Comparison of ENCODE assay signal across 20 cellular contexts in the genomic region with DNA sequence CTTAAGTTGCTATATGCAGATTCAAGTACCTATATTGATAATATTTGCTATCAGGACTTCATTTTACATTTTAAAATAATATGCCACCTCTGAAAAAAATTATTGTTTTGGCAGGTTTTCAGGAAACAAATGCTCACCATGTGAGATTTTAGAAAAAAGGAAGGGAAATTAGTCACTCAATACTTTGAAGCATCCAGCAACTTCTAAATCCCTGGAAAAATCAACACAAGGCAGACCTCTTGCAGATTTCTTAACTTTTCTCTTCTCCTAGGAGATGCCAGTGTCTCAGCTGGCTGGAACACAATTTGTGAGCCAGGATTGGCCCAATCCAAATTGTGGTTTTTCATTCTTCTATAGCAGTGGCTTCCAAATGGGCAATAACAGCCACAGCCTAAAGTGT.
"Had no signal": no experiment of that assay in that cellular context is flagged by ENCODE, and none has a peak within 500 bp of the region (broad histone marks: within the 10 kb centered on the region; RNA-seq: fewer than 3 reads in every experiment).

No MANE protein-coding gene starts in this region.

- H3K9me3 Mint-ChIP-seq: activated B cell treated with CpG ODN at 0.5 μM for 24 hours; activated naive CD8-positive, alpha-beta T cell treated with anti-CD3 and anti-CD28 coated beads, Interleukin-2, amount 10 ng/mL, durations not matched to agents 7 days and 5 days; natural killer cell had no signal

- H3K9me3 ChIP-seq: gastrocnemius medialis, mucosa of descending colon, stomach, thoracic aorta had no signal

- H3K36me3 Mint-ChIP-seq: activated naive CD8-positive, alpha-beta T cell treated with anti-CD3 and anti-CD28 coated beads, Interleukin-2, amount 10 ng/mL, durations not matched to agents 7 days and 5 days; natural killer cell had no signal

- H3K36me3 ChIP-seq: gastrocnemius medialis, heart right ventricle, stomach, thoracic aorta had no signal

- H3K4me1 ChIP-seq: gastrocnemius medialis, stomach had no signal

- H3K27me3 Mint-ChIP-seq: activated naive CD8-positive, alpha-beta T cell treated with anti-CD3 and anti-CD28 coated beads, Interleukin-2, amount 10 ng/mL, durations not matched to agents 7 days and 5 days had no signal

- DNase-seq: activated B cell treated with CpG ODN at 0.5 μM for 24 hours; activated CD4-positive, alpha-beta T cell treated with anti-CD3 and anti-CD28 coated beads for 48 hours; activated CD8-positive, alpha-beta T cell treated with anti-CD3 and anti-CD28 coated beads, Interleukin-2, amount 10 ng/mL, durations not matched to agents 7 days and 5 days; activated naive CD8-positive, alpha-beta T cell treated with anti-CD3 and anti-CD28 coated beads, Interleukin-2, amount 10 ng/mL, durations not matched to agents 7 days and 5 days; gastrocnemius medialis; heart right ventricle; mucosa of descending colon; natural killer cell; posterior cingulate gyrus; retina; stimulated activated CD4-positive, alpha-beta T cell treated with anti-CD3 and anti-CD28 coated beads, Interleukin-12 subunit alpha, Interleukin-12 subunit beta, amount 100 ng/mL, for 4 hours; stimulated activated CD4-positive, alpha-beta T cell treated with anti-CD3 and anti-CD28 coated beads, Interleukin-2, amount 100 ng/mL, for 24 hours; stomach; SW 1271 had no signal

- H3K27ac Mint-ChIP-seq: activated B cell treated with CpG ODN at 0.5 μM for 24 hours; activated CD8-positive, alpha-beta T cell treated with anti-CD3 and anti-CD28 coated beads, Interleukin-2, amount 10 ng/mL, durations not matched to agents 7 days and 5 days; activated naive CD8-positive, alpha-beta T cell treated with anti-CD3 and anti-CD28 coated beads, Interleukin-2, amount 10 ng/mL, durations not matched to agents 7 days and 5 days; natural killer cell had no signal

- H3K4me1 Mint-ChIP-seq: activated B cell treated with CpG ODN at 0.5 μM for 24 hours; activated naive CD8-positive, alpha-beta T cell treated with anti-CD3 and anti-CD28 coated beads, Interleukin-2, amount 10 ng/mL, durations not matched to agents 7 days and 5 days; natural killer cell had no signal

- H3K27me3 ChIP-seq: gastrocnemius medialis, stomach had no signal

- H3K4me3 ChIP-seq: gastrocnemius medialis, heart right ventricle, lung, mucosa of descending colon, stomach, thoracic aorta had no signal

- H3K4me3 Mint-ChIP-seq: activated B cell treated with CpG ODN at 0.5 μM for 24 hours; activated CD8-positive, alpha-beta T cell treated with anti-CD3 and anti-CD28 coated beads, Interleukin-2, amount 10 ng/mL, durations not matched to agents 7 days and 5 days; activated naive CD8-positive, alpha-beta T cell treated with anti-CD3 and anti-CD28 coated beads, Interleukin-2, amount 10 ng/mL, durations not matched to agents 7 days and 5 days; natural killer cell had no signal

- FAIRE-seq: bronchial epithelial cell, endometrium, islet of Langerhans, TTC549 had no signal

- H3K27ac ChIP-seq: gastrocnemius medialis, heart right ventricle, stomach, thoracic aorta had no signal
